In genomic region chr4:113574636-113575103, GRCh38 we compare ENCODE assay signal across 9 cellular contexts.
DNase-seq lines count a peak whose midpoint lies in the region; ATAC-seq, FAIRE-seq and TF ChIP-seq lines count a peak whose summit lies in the region.
"Had no signal": no experiment of that assay in that cellular context is flagged by ENCODE, and none has a peak within 500 bp of the region (broad histone marks: within the 10 kb centered on the region; RNA-seq: fewer than 3 reads in every experiment).

No MANE protein-coding gene starts in this region.

- H3K36me3 Mint-ChIP-seq in activated CD8-positive, alpha-beta memory T cell treated with anti-CD3 and anti-CD28 coated beads, Interleukin-2, amount 10 ng/mL, durations not matched to agents 7 days and 5 days, result peaks cover 26% of the 10 kb centered on the region

- ATAC-seq in heart left ventricle, result peak in 2 of 4 donors; percentile 49 to 56
- no peak for ATAC-seq in activated CD8-positive, alpha-beta memory T cell treated with anti-CD3 and anti-CD28 coated beads, Interleukin-2, amount 10 ng/mL, durations not matched to agents 7 days and 5 days
- ATAC-seq in GM18517 (IDR thresholded peaks at IDR 0.05; ENCODE audit: unreplicated experiment), result no peak

- WGBS in adrenal gland, 4 donors, result 15 to 36% (median 18%) methylated on average over 1 of the region's 1 CpG
- 13 to 24% (median 19%) methylated on average over 1 of the region's 1 CpG for WGBS in heart left ventricle, 4 donors
- WGBS in sigmoid colon, 2 donors, result 28 to 56% methylated on average over 1 of the region's 1 CpG
- 18 to 22% methylated on average over 1 of the region's 1 CpG for WGBS in lower leg skin, 2 donors

- intact Hi-C loops in adrenal gland (cut with DNase I) (no loop called here), heart left ventricle (cut with DNase I) (no loop called here), sigmoid colon (cut with DNase I) (no loop called here), lower leg skin (cut with DNase I; ENCODE audit: low total_unique reads) (no loop called here)

- no peaks in the 10 kb centered on the region for H3K9me3 ChIP-seq in adrenal gland (replicated peaks in 1 of 3)
- peaks cover 0 to 5% (median 0%) of the 10 kb centered on the region in 12 donors for H3K9me3 ChIP-seq in heart left ventricle
- H3K9me3 ChIP-seq in sigmoid colon, result no peaks in the 10 kb centered on the region

- H3K4me3 ChIP-seq in adrenal gland (peak overlapping the region in 1 of 4 donors; percentile 20), heart left ventricle (no peak overlapping the region), sigmoid colon (no peak overlapping the region), lower leg skin (ENCODE audit: low read depth, poor library complexity, severe bottlenecking) (no peak overlapping the region)

- TF ChIP-seq POLR2A in adrenal gland (IDR thresholded peaks at IDR 0.05) (no peak), heart left ventricle (IDR thresholded peaks at IDR 0.05) (no peak), sigmoid colon (IDR thresholded peaks at IDR 0.05) (no peak), lower leg skin (IDR thresholded peaks at IDR 0.05) (no peak)

- H3K9me3 Mint-ChIP-seq in activated CD8-positive, alpha-beta memory T cell treated with anti-CD3 and anti-CD28 coated beads, Interleukin-2, amount 10 ng/mL, durations not matched to agents 7 days and 5 days (ENCODE audit: low read depth), result peaks cover 7% of the 10 kb centered on the region

- no peak for TF ChIP-seq CTCF in adrenal gland (IDR thresholded peaks at IDR 0.05)
- no peak for TF ChIP-seq CTCF in heart left ventricle (IDR thresholded peaks at IDR 0.05)
- no peak for TF ChIP-seq CTCF in sigmoid colon (IDR thresholded peaks at IDR 0.05)
- TF ChIP-seq CTCF in lower leg skin (IDR thresholded peaks at IDR 0.05), result no peak

- H3K27me3 Mint-ChIP-seq in activated CD8-positive, alpha-beta memory T cell treated with anti-CD3 and anti-CD28 coated beads, Interleukin-2, amount 10 ng/mL, durations not matched to agents 7 days and 5 days, result no peaks in the 10 kb centered on the region

- peaks cover 9 to 15% of the 10 kb centered on the region in 2 donors for H3K4me1 ChIP-seq in adrenal gland (replicated peaks in 1 of 2)
- H3K4me1 ChIP-seq in heart left ventricle, result peaks cover 5 to 44% (median 27%) of the 10 kb centered on the region in 12 donors
- H3K4me1 ChIP-seq in sigmoid colon, result peaks cover 0 to 27% (median 25%) of the 10 kb centered on the region in 4 donors

- peak overlapping the region in 4 of 5 donors; percentile 28 to 73 (median 55) for H3K27ac ChIP-seq in adrenal gland
- peak overlapping the region; percentile 26 to 76 (median 61) for H3K27ac ChIP-seq in heart left ventricle
- peak overlapping the region; percentile 21 to 69 (median 50) for H3K27ac ChIP-seq in sigmoid colon

- FAIRE-seq in GM19239 (lab: Jason Lieb, UNC), result peak; percentile 57

- H3K36me3 ChIP-seq in adrenal gland (replicated peaks in 1 of 2), result no peaks in the 10 kb centered on the region
- H3K36me3 ChIP-seq in heart left ventricle, result no peaks in the 10 kb centered on the region
- no peaks in the 10 kb centered on the region for H3K36me3 ChIP-seq in sigmoid colon

- no peaks in the 10 kb centered on the region for H3K27me3 ChIP-seq in adrenal gland
- H3K27me3 ChIP-seq in heart left ventricle, result no peaks in the 10 kb centered on the region
- H3K27me3 ChIP-seq in sigmoid colon, result no peaks in the 10 kb centered on the region

- peaks cover 14% of the 10 kb centered on the region for H3K4me1 Mint-ChIP-seq in activated CD8-positive, alpha-beta memory T cell treated with anti-CD3 and anti-CD28 coated beads, Interleukin-2, amount 10 ng/mL, durations not matched to agents 7 days and 5 days

- DNase-seq in GM19239 (ENCODE audit: insufficient read length, low spot score), result no peak
- no peak for DNase-seq in adrenal gland
- DNase-seq in heart left ventricle, result no peak
- DNase-seq in sigmoid colon, result no peak
- no peak for DNase-seq in DMS153 treated with DMSO at 0.1 percent for 48 hours (lab: John Stamatoyannopoulos, UW; ENCODE audit: unreplicated experiment)
- DNase-seq in lower leg skin (ENCODE audit: low spot score in 2 of 2), result no peak
- no peak for DNase-seq in activated CD8-positive, alpha-beta memory T cell treated with anti-CD3 and anti-CD28 coated beads, Interleukin-2, amount 10 ng/mL, durations not matched to agents 7 days and 5 days
- DNase-seq: activated effector memory CD4-positive, alpha-beta T cell treated with Interleukin-2 at 50 U/mL for 16 hours had no signal

- no peak overlapping the region for H3K27ac Mint-ChIP-seq in activated CD8-positive, alpha-beta memory T cell treated with anti-CD3 and anti-CD28 coated beads, Interleukin-2, amount 10 ng/mL, durations not matched to agents 7 days and 5 days

- CTCF ChIA-PET in activated CD8-positive, alpha-beta memory T cell treated with anti-CD3 and anti-CD28 coated beads, Interleukin-2, amount 10 ng/mL, durations not matched to agents 7 days and 5 days (lab: Charles Lee), result no interaction called here

- TF ChIP-seq EP300 in sigmoid colon (IDR thresholded peaks at IDR 0.05), result no peak

- no peak overlapping the region for H3K4me3 Mint-ChIP-seq in activated CD8-positive, alpha-beta memory T cell treated with anti-CD3 and anti-CD28 coated beads, Interleukin-2, amount 10 ng/mL, durations not matched to agents 7 days and 5 days
